Comparison of ENCODE assay signal across 1 cellular context in genomic region chr5:180399931-180400330, GRCh38.
TF ChIP-seq lines count a peak whose summit lies in the region.

No MANE protein-coding gene starts in this region.

TF ChIP-seq in H1, 55 proteins besides CTCF, POLR2A, EP300 and RAD21 (continued from another document):
- no peak for TF ChIP-seq ZNF274 (IDR thresholded peaks at IDR 0.05; ENCODE audit: borderline replicate concordance, extremely low read depth, low read length)
- TF ChIP-seq SUZ12 (IDR thresholded peaks at IDR 0.05; ENCODE audit: low read length) = no peak
